9 cellular contexts compared by ENCODE assay signal in the genomic region with DNA sequence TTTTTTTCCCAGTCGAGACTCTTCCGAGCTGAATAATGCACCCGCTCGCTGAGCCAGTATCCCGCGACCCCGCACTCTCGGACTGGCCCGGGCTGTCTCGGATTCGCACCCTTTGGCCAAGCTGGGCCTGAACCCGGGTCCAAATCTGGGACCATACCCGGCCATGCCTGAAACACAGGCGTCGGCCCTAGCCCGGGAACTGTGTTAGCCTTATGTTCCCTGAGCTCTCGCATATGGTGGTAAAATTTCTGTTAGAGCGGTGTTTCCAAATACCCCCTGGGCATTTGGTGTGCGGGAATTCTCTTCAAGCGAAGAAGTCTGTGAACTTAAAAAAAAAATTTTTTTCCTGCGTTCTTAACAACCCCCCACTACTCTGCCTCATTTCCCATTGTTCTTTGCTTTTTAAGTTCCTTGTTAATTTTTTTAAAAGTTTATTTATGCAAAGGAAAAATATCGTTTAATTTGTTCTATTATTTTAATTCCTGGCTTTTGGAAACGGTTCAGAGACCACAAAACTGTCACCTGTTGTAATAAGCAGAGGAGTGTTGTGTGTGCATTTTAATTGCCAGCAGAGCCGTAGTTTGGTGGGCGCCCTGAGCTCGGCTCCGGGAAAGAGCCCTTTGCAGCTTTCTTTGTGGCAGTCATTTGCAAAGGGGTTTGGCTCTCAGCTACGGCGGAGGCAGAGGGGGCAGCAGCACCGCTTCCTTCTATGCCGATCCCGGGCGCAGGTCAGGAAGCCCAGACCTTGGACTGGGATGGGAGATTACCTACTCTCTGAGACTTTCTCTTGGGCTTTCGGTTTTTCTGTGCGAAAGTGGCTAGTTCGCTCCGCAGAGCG. TPM values are rescaled to one million over a fixed set of nuclear protein-coding genes. Genes with fewer than 3 reads are reported as not detected.
DNase-seq lines count a peak whose midpoint lies in the region; ATAC-seq and TF ChIP-seq lines count a peak whose summit lies in the region.
"Had no signal": no experiment of that assay in that cellular context is flagged by ENCODE, and none has a peak within 500 bp of the region (broad histone marks: within the 10 kb centered on the region; RNA-seq: fewer than 3 reads in every experiment).

No MANE protein-coding gene starts in this region.

- peaks cover 42% of the 10 kb centered on the region for H3F3A ChIP-seq in neural progenitor cell (ENCODE audit: low read depth)

- peaks cover 17% of the 10 kb centered on the region for H3K4me1 Mint-ChIP-seq in neural progenitor cell

- no peak overlapping the region for H3K9ac ChIP-seq in duodenal mucosa (ENCODE audit: low read depth in 1 of 2, low read length in 2 of 2)
- H3K9ac ChIP-seq in neural progenitor cell = no peak overlapping the region

- H3K27ac Mint-ChIP-seq in neural progenitor cell = no peak overlapping the region

- no peak overlapping the region for H2AFZ ChIP-seq in neural progenitor cell (replicated peaks)

- TF ChIP-seq CTCF in GM06990 (IDR thresholded peaks at IDR 0.05; ENCODE audit: insufficient read depth, low read length, poor library complexity, severe bottlenecking) = no peak
- peak; percentile 3 for TF ChIP-seq CTCF in neural progenitor cell (IDR thresholded peaks at IDR 0.05)

- H3K4me1 ChIP-seq in duodenal mucosa (ENCODE audit: control insufficient read depth in 1 of 2, insufficient read depth in 2 of 2, low read length in 2 of 2) (peaks cover 11 to 26% of the 10 kb centered on the region in 2 donors), neural progenitor cell (peaks cover 24% of the 10 kb centered on the region)

- H3K36me3 ChIP-seq in GM06990 (ENCODE audit: control insufficient read depth, insufficient read depth, low read length) (no peaks in the 10 kb centered on the region), duodenal mucosa (ENCODE audit: control insufficient read depth in 1 of 2, insufficient read depth in 2 of 2, low read length in 2 of 2) (no peaks in the 10 kb centered on the region), neural progenitor cell (no peaks in the 10 kb centered on the region)
- H3K36me3 ChIP-seq: Peyer's patch had no signal

- H3K4me2 ChIP-seq in neural progenitor cell = peak overlapping the region; percentile 39

- peaks cover 2% of the 10 kb centered on the region for H3K9me3 Mint-ChIP-seq in neural progenitor cell

- peaks cover 36% of the 10 kb centered on the region for H3K27me3 Mint-ChIP-seq in neural progenitor cell (ENCODE audit: insufficient read depth, low read depth)

- H3K36me3 Mint-ChIP-seq in neural progenitor cell = no peaks in the 10 kb centered on the region

- peak; percentile 27 for DNase-seq in GM06990 (ENCODE audit: extremely low read depth, insufficient read length)
- peak; percentile 96 for DNase-seq in NCI-H526 treated with DMSO at 0.1 percent for 48 hours (lab: John Stamatoyannopoulos, UW)
- peak; percentile 87 for DNase-seq in neural progenitor cell (ENCODE audit: low spot score)
- DNase-seq in NCI-H2196 treated with DMSO at 0.1 percent for 48 hours (lab: John Stamatoyannopoulos, UW; ENCODE audit: unreplicated experiment) = no peak
- DNase-seq in NCI-H2081 treated with DMSO at 0.1 percent for 48 hours (lab: John Stamatoyannopoulos, UW) = no peak

- H3K4me3 ChIP-seq in GM06990 (replicated peaks; ENCODE audit: low read depth, low read length) (no peak overlapping the region; the same call in 1 of the 2 replicates), duodenal mucosa (ENCODE audit: low read depth in 1 of 2, low read length in 2 of 2) (peak overlapping the region; percentile 4 to 39), neural progenitor cell (peak overlapping the region; percentile 52)

- H3K27ac ChIP-seq in duodenal mucosa (ENCODE audit: low read depth, low read length) (no peak overlapping the region), neural progenitor cell (no peak overlapping the region)
- H3K27ac ChIP-seq: Peyer's patch had no signal

- peaks cover 75% of the 10 kb centered on the region for H4K20me1 ChIP-seq in neural progenitor cell (ENCODE audit: low read depth)

- no peak for ATAC-seq in HG02973 (IDR thresholded peaks at IDR 0.05; ENCODE audit: unreplicated experiment)
- ATAC-seq in HG02759 (IDR thresholded peaks at IDR 0.05; ENCODE audit: unreplicated experiment) = no peak

- peak overlapping the region; percentile 84 for H3K4me3 Mint-ChIP-seq in neural progenitor cell

- H3K27me3 ChIP-seq in GM06990 (replicated peaks; ENCODE audit: control insufficient read depth, insufficient read depth, low read length) (peaks cover 7% of the 10 kb centered on the region), duodenal mucosa (ENCODE audit: control insufficient read depth in 1 of 2, insufficient read depth in 2 of 2, low read length in 2 of 2) (peaks cover 79 to 85% of the 10 kb centered on the region in 2 donors), neural progenitor cell (peaks cover 100% of the 10 kb centered on the region)

- H3K9me3 ChIP-seq in duodenal mucosa (ENCODE audit: control insufficient read depth in 1 of 2, low read length in 2 of 2) = no peaks in the 10 kb centered on the region
- no peaks in the 10 kb centered on the region for H3K9me3 ChIP-seq in neural progenitor cell (ENCODE audit: low read depth)
- H3K9me3 ChIP-seq: Peyer's patch had no signal

- H3K79me2 ChIP-seq in neural progenitor cell (ENCODE audit: low read depth) = no peaks in the 10 kb centered on the region

RNA-seq across cellular contexts. Expression of a gene that starts 3.3 kb away (rescaled TPM):
- total RNA-seq in neural progenitor cell (ENCODE audit: low replicate concordance) = 93.8 and 133 TPM in 2 replicates

RNA-seq across cellular contexts. Expression of a gene that starts 53.3 kb away (rescaled TPM):
- 31.0 and 68.3 TPM in 2 replicates for total RNA-seq in neural progenitor cell (ENCODE audit: low replicate concordance)

Comparison
In these comparisons a context has a peak if more than half of its experiments do, and no peak if none do; other contexts are left out.
1. DNase-seq: peak in GM06990 (single experiment), NCI-H526 treated with DMSO at 0.1 percent for 48 hours (single experiment) and neural progenitor cell (single experiment); none in NCI-H2196 treated with DMSO at 0.1 percent for 48 hours (single experiment) and NCI-H2081 treated with DMSO at 0.1 percent for 48 hours (single experiment).